Comparison of ENCODE assay signal across 26 cellular contexts in the genomic region with DNA sequence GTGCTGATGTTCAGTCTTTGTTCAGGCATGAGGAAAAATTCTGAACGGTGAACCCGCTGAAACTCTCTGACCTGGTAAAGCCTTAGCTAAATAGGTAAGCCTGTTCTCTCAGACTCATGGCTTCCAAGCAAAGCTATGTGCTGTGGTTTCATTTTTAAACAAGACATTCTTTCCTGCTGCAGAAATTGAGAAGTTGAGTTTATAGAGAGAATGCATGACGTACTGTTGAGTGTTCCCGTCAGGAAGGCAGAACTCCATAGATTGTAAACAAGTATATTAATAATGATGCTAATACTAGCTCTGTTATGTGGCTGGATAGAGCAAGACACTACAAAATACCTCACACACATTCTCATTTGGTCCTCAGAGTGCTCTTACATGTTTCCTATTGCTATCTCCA.
"Had no signal": no experiment of that assay in that cellular context is flagged by ENCODE, and none has a peak within 500 bp of the region (broad histone marks: within the 10 kb centered on the region; RNA-seq: fewer than 3 reads in every experiment).

No MANE protein-coding gene starts in this region.

- H3K27me3 Mint-ChIP-seq: activated naive CD4-positive, alpha-beta T cell treated with anti-CD3 and anti-CD28 coated beads, Interleukin-2, amount 10 ng/mL, durations not matched to agents 7 days and 5 days had no signal

- H3K36me3 Mint-ChIP-seq: activated CD8-positive, alpha-beta memory T cell treated with anti-CD3 and anti-CD28 coated beads, Interleukin-2, amount 10 ng/mL, durations not matched to agents 7 days and 5 days; activated naive CD4-positive, alpha-beta T cell treated with anti-CD3 and anti-CD28 coated beads, Interleukin-2, amount 10 ng/mL, durations not matched to agents 7 days and 5 days; activated naive CD4-positive, alpha-beta T cell treated with anti-CD3 and anti-CD28 coated beads, Interleukin-2, amount 50 U/mL, for 72 hours; activated naive CD8-positive, alpha-beta T cell treated with anti-CD3 and anti-CD28 coated beads, Interleukin-2, amount 10 ng/mL, durations not matched to agents 7 days and 5 days had no signal

- H3K36me3 ChIP-seq: ascending aorta, brain microvascular endothelial cell, esophagus squamous epithelium, gastroesophageal sphincter had no signal

- H3K9me3 Mint-ChIP-seq: activated naive CD4-positive, alpha-beta T cell treated with anti-CD3 and anti-CD28 coated beads, Interleukin-2, amount 10 ng/mL, durations not matched to agents 7 days and 5 days; activated naive CD8-positive, alpha-beta T cell treated with anti-CD3 and anti-CD28 coated beads, Interleukin-2, amount 10 ng/mL, durations not matched to agents 7 days and 5 days; central memory CD8-positive, alpha-beta T cell had no signal

- DNase-seq: activated CD4-positive, alpha-beta T cell treated with anti-CD3 and anti-CD28 coated beads for 4 hours; activated CD4-positive, alpha-beta T cell treated with anti-CD3 and anti-CD28 coated beads, Interleukin-2, amount 50 U/mL, for 1 hour; activated CD4-positive, alpha-beta T cell treated with anti-CD3 and anti-CD28 coated beads, Interleukin-2, amount 50 U/mL, for 48 hours; activated CD4-positive, CD25-positive, alpha-beta regulatory T cell; activated CD4-positive, CD25-positive, alpha-beta regulatory T cell treated with anti-CD3 and anti-CD28 coated beads, Interleukin-2, amount 50 U/mL, for 72 hours; activated CD8-positive, alpha-beta memory T cell treated with anti-CD3 and anti-CD28 coated beads, Interleukin-2, amount 10 ng/mL, durations not matched to agents 7 days and 5 days; activated CD8-positive, alpha-beta memory T cell treated with anti-CD3 and anti-CD28 coated beads, Interleukin-2, amount 50 U/mL, for 4 hours; activated CD8-positive, alpha-beta T cell treated with anti-CD3 and anti-CD28 coated beads, Interleukin-2, amount 10 ng/mL, durations not matched to agents 7 days and 5 days; activated gamma-delta T cell; activated naive CD4-positive, alpha-beta T cell; activated naive CD4-positive, alpha-beta T cell treated with anti-CD3 and anti-CD28 coated beads, Interleukin-2, amount 10 ng/mL, durations not matched to agents 7 days and 5 days; activated naive CD8-positive, alpha-beta T cell treated with anti-CD3 and anti-CD28 coated beads, Interleukin-2, amount 10 ng/mL, durations not matched to agents 7 days and 5 days; activated T-cell treated with anti-CD3 and anti-CD28 coated beads, Interleukin-2, amount 50 U/mL, for 1 hour; activated T-cell treated with anti-CD3 and anti-CD28 coated beads, Interleukin-2, amount 50 U/mL, for 48 hours; brain microvascular endothelial cell; cortex of kidney; dermis blood vessel endothelial cell; effector CD4-positive, alpha-beta T cell; esophagus squamous epithelium; foreskin melanocyte; T-helper 2 cell had no signal

- H3K27ac Mint-ChIP-seq: activated CD8-positive, alpha-beta memory T cell treated with anti-CD3 and anti-CD28 coated beads, Interleukin-2, amount 10 ng/mL, durations not matched to agents 7 days and 5 days; activated CD8-positive, alpha-beta T cell treated with anti-CD3 and anti-CD28 coated beads, Interleukin-2, amount 10 ng/mL, durations not matched to agents 7 days and 5 days; activated naive CD4-positive, alpha-beta T cell treated with anti-CD3 and anti-CD28 coated beads, Interleukin-2, amount 10 ng/mL, durations not matched to agents 7 days and 5 days; activated naive CD4-positive, alpha-beta T cell treated with anti-CD3 and anti-CD28 coated beads, Interleukin-2, amount 50 U/mL, for 72 hours; activated naive CD8-positive, alpha-beta T cell treated with anti-CD3 and anti-CD28 coated beads, Interleukin-2, amount 10 ng/mL, durations not matched to agents 7 days and 5 days had no signal

- H3K4me3 ChIP-seq: ascending aorta, esophagus squamous epithelium, gastroesophageal sphincter had no signal

- H3K4me1 ChIP-seq: ascending aorta, esophagus squamous epithelium had no signal

- H3K4me3 Mint-ChIP-seq: activated CD8-positive, alpha-beta memory T cell treated with anti-CD3 and anti-CD28 coated beads, Interleukin-2, amount 10 ng/mL, durations not matched to agents 7 days and 5 days; activated CD8-positive, alpha-beta T cell treated with anti-CD3 and anti-CD28 coated beads, Interleukin-2, amount 10 ng/mL, durations not matched to agents 7 days and 5 days; activated naive CD4-positive, alpha-beta T cell treated with anti-CD3 and anti-CD28 coated beads, Interleukin-2, amount 10 ng/mL, durations not matched to agents 7 days and 5 days; activated naive CD8-positive, alpha-beta T cell treated with anti-CD3 and anti-CD28 coated beads, Interleukin-2, amount 10 ng/mL, durations not matched to agents 7 days and 5 days; central memory CD8-positive, alpha-beta T cell had no signal

- H3K27ac ChIP-seq: ascending aorta, brain microvascular endothelial cell, epithelial cell of prostate, esophagus squamous epithelium had no signal

- H3K4me1 Mint-ChIP-seq: activated CD8-positive, alpha-beta memory T cell treated with anti-CD3 and anti-CD28 coated beads, Interleukin-2, amount 10 ng/mL, durations not matched to agents 7 days and 5 days; activated naive CD4-positive, alpha-beta T cell treated with anti-CD3 and anti-CD28 coated beads, Interleukin-2, amount 10 ng/mL, durations not matched to agents 7 days and 5 days; activated naive CD8-positive, alpha-beta T cell treated with anti-CD3 and anti-CD28 coated beads, Interleukin-2, amount 10 ng/mL, durations not matched to agents 7 days and 5 days; central memory CD8-positive, alpha-beta T cell had no signal

- H3K9me3 ChIP-seq: ascending aorta, esophagus squamous epithelium, gastroesophageal sphincter had no signal

- H3K27me3 ChIP-seq: ascending aorta, brain microvascular endothelial cell, esophagus squamous epithelium, gastroesophageal sphincter had no signal
